ENCODE assay signal across 8 cellular contexts in genomic region chr6:161272600-161273355, GRCh38. TPM values are rescaled to one million over a fixed set of nuclear protein-coding genes. Genes with fewer than 3 reads are reported as not detected.
DNase-seq lines count a peak whose midpoint lies in the region; ATAC-seq, FAIRE-seq and TF ChIP-seq lines count a peak whose summit lies in the region.

No MANE protein-coding gene starts in this region.

- H3K4me1 ChIP-seq in OCI-LY7 (ENCODE audit: insufficient read depth, low read length, poor library complexity, severe bottlenecking) (peaks cover 9% of the 10 kb centered on the region), endothelial cell of umbilical vein (ENCODE audit: control insufficient read depth, extremely low read depth, insufficient read depth, low read length) (peaks cover 16% of the 10 kb centered on the region)

- H3K27me3 ChIP-seq in endothelial cell of umbilical vein (ENCODE audit: control insufficient read depth in 2 of 2, insufficient read depth in 2 of 2, low read length in 2 of 2) (no peaks in the 10 kb centered on the region), neural cell (ENCODE audit: insufficient read depth, low read depth, low read length) (no peaks in the 10 kb centered on the region)

- H3F3A ChIP-seq in neural cell (ENCODE audit: insufficient read depth, low read length, poor library complexity, severe bottlenecking) = no peaks in the 10 kb centered on the region

- H3K4me3 ChIP-seq in OCI-LY7 (ENCODE audit: low read depth, low read length, poor library complexity, severe bottlenecking) = peak overlapping the region; percentile 66
- peak overlapping the region; percentile 34 to 72 (median 71) for H3K4me3 ChIP-seq in endothelial cell of umbilical vein (replicated peaks in 1 of 3; ENCODE audit: insufficient read depth in 1 of 3, low read depth in 1 of 3, low read length in 3 of 3)
- peak overlapping the region; percentile 81 for H3K4me3 ChIP-seq in neural cell (ENCODE audit: low read length)

- FAIRE-seq in endothelial cell of umbilical vein (lab: Jason Lieb, UNC) (peak; percentile 70), D721Med (lab: Jason Lieb, UNC) (no peak)

- no TSS peak for BruUV-seq in OCI-LY7 (replicated peaks; lab: Mats Ljungman, UMichigan)
- TSS peak; percentile 54 for BruUV-seq in endothelial cell of umbilical vein (replicated peaks; lab: Mats Ljungman, UMichigan)

- H3K9me3 ChIP-seq in OCI-LY7 (ENCODE audit: low read length) (no peaks in the 10 kb centered on the region), endothelial cell of umbilical vein (replicated peaks; ENCODE audit: control insufficient read depth, insufficient read depth, low read length) (no peaks in the 10 kb centered on the region), neural cell (ENCODE audit: low read length) (no peaks in the 10 kb centered on the region)

- no peaks in the 10 kb centered on the region for H3K9me1 ChIP-seq in endothelial cell of umbilical vein (replicated peaks; ENCODE audit: control insufficient read depth, extremely low read depth, insufficient read depth, low read length)

- no peaks in the 10 kb centered on the region for H3K36me3 ChIP-seq in OCI-LY7 (ENCODE audit: insufficient read depth, low read length)
- no peaks in the 10 kb centered on the region for H3K36me3 ChIP-seq in endothelial cell of umbilical vein (ENCODE audit: control insufficient read depth in 2 of 2, extremely low read depth in 1 of 2, insufficient read depth in 2 of 2, low read length in 2 of 2)
- no peaks in the 10 kb centered on the region for H3K36me3 ChIP-seq in neural cell (ENCODE audit: insufficient read depth, low read length)

- peak overlapping the region; percentile 97 for H3K9ac ChIP-seq in endothelial cell of umbilical vein (replicated peaks; ENCODE audit: extremely low read depth, insufficient read depth, low read length)
- H3K9ac ChIP-seq in neural cell (ENCODE audit: low read length) = peak overlapping the region; percentile 90

- H3K79me2 ChIP-seq in OCI-LY7 (ENCODE audit: insufficient read depth, low read depth, low read length) (no peaks in the 10 kb centered on the region), endothelial cell of umbilical vein (ENCODE audit: control insufficient read depth, insufficient read depth, low read length) (peaks cover 25% of the 10 kb centered on the region), neural cell (replicated peaks; ENCODE audit: insufficient read depth, low read length) (peaks cover 75% of the 10 kb centered on the region)

- H3K9me2 ChIP-seq in OCI-LY7 (ENCODE audit: insufficient read depth, low read length) = no peaks in the 10 kb centered on the region
- H3K9me2 ChIP-seq in neural cell (ENCODE audit: insufficient read depth, low read length) = no peaks in the 10 kb centered on the region

- no peak for TF ChIP-seq RAD21 in neural cell (conservative IDR thresholded peaks at IDR 0.05)

- TF ChIP-seq EP300 in neural cell (conservative IDR thresholded peaks at IDR 0.05; ENCODE audit: poor library complexity, severe bottlenecking) = peak; percentile 74

- TF ChIP-seq CTCF in OCI-LY7 (conservative IDR thresholded peaks at IDR 0.05; ENCODE audit: low read length) = no peak
- TF ChIP-seq CTCF in endothelial cell of umbilical vein (IDR thresholded peaks at IDR 0.05; ENCODE audit: extremely low read depth in 1 of 2, insufficient read depth in 1 of 2, low read depth in 1 of 2, low read length in 2 of 2) = no peak
- TF ChIP-seq CTCF in neural cell (IDR thresholded peaks at IDR 0.05; ENCODE audit: poor library complexity, severe bottlenecking) = no peak
- no peak for TF ChIP-seq CTCF in D721Med (IDR thresholded peaks at IDR 0.05; ENCODE audit: insufficient read depth, missing control alignments)

- dilution Hi-C loops in endothelial cell of umbilical vein (cut with MboI; ENCODE audit: extremely low pct_ligation_motif_present, low sequenced_read_pairs) = no loop called here

- ATAC-seq in HG03280 (IDR thresholded peaks at IDR 0.05; ENCODE audit: unreplicated experiment) = no peak

- H3K4me2 ChIP-seq in OCI-LY7 (ENCODE audit: low read length) = peak overlapping the region; percentile 66
- H3K4me2 ChIP-seq in endothelial cell of umbilical vein (ENCODE audit: insufficient read depth, low read length) = peak overlapping the region; percentile 98
- H3K4me2 ChIP-seq in neural cell (ENCODE audit: low read length) = peak overlapping the region; percentile 75

- H4K20me1 ChIP-seq in OCI-LY7 (ENCODE audit: insufficient read depth, low read length) (no peaks in the 10 kb centered on the region), endothelial cell of umbilical vein (replicated peaks; ENCODE audit: control insufficient read depth, extremely low read depth, insufficient read depth, low read length) (peaks cover 3% of the 10 kb centered on the region), neural cell (ENCODE audit: insufficient read depth) (no peaks in the 10 kb centered on the region)

- H3K27ac ChIP-seq in OCI-LY7 (ENCODE audit: low read depth, low read length, poor library complexity, severe bottlenecking) = no peak overlapping the region
- peak overlapping the region; percentile 87 for H3K27ac ChIP-seq in endothelial cell of umbilical vein (ENCODE audit: insufficient read depth, low read depth, low read length)
- peak overlapping the region; percentile 84 for H3K27ac ChIP-seq in neural cell (ENCODE audit: low read length)

- no peak for TF ChIP-seq POLR2A in endothelial cell of umbilical vein (IDR thresholded peaks at IDR 0.05; ENCODE audit: low read depth, low read length)

- CTCF ChIA-PET in OCI-LY7 (lab: Charles Lee; ENCODE audit: unreplicated experiment) (no interaction called here), endothelial cell of umbilical vein (lab: Charles Lee) (interaction anchor here (0.6 to 1.5 kb wide), 5 partner anchors 10 to 119 kb away, joined by 3 to 4 read pairs (median 3); no protein-coding TSS in a partner anchor)

- H2AFZ ChIP-seq in OCI-LY7 (ENCODE audit: low read length) = no peak overlapping the region
- H2AFZ ChIP-seq in endothelial cell of umbilical vein (ENCODE audit: low read depth, low read length) = no peak overlapping the region
- H2AFZ ChIP-seq in neural cell (ENCODE audit: low read depth, low read length) = peak overlapping the region; percentile 41

- peak; percentile 28 for DNase-seq in SKM-1 treated with dmso at 0.1 percent for 144 hours (lab: John Stamatoyannopoulos, UW; ENCODE audit: unreplicated experiment)
- DNase-seq in SKM-1 (lab: John Stamatoyannopoulos, UW; ENCODE audit: unreplicated experiment) = no peak
- no peak for DNase-seq in OCI-LY7 (ENCODE audit: low spot score)
- peak; percentile 46 for DNase-seq in endothelial cell of umbilical vein (ENCODE audit: low read depth, low spot score)
- DNase-seq in epidermal melanocyte (ENCODE audit: insufficient read length, low spot score) = no peak
- no peak for DNase-seq in D721Med (ENCODE audit: insufficient read length, low spot score)

- POLR2A ChIA-PET in OCI-LY7 (lab: Charles Lee) (interaction anchor here (0.6 to 0.7 kb wide), 2 partner anchors 177 to 544 kb away, joined by 4 read pairs; no protein-coding TSS in a partner anchor), endothelial cell of umbilical vein (lab: Charles Lee) (interaction anchor here (1.1 kb wide), 1 partner anchor 15 kb away, joined by 3 read pairs; no protein-coding TSS in a partner anchor)

- intact Hi-C loops in OCI-LY7 (cut with micrococcal nuclease; ENCODE audit: unreplicated experiment) = no loop called here
- intact Hi-C loops in endothelial cell of umbilical vein (cut with micrococcal nuclease) = loop anchor here (5.0 to 10.0 kb wide), 2 partner anchors 140 to 338 kb away; no protein-coding TSS in a partner anchor

TF ChIP-seq in endothelial cell of umbilical vein, 7 proteins besides CTCF, POLR2A, EP300 and RAD21 (continues in another document):
- TF ChIP-seq FOS (IDR thresholded peaks at IDR 0.05; ENCODE audit: borderline replicate concordance, insufficient read depth, low read length) = no peak
- no peak for TF ChIP-seq MAX (IDR thresholded peaks at IDR 0.05; ENCODE audit: insufficient read depth, insufficient read length)
- TF ChIP-seq GATA2 (IDR thresholded peaks at IDR 0.05; ENCODE audit: insufficient read depth, insufficient read length, low read depth, low read length) = no peak
- no peak for TF ChIP-seq JUN (IDR thresholded peaks at IDR 0.05; ENCODE audit: borderline replicate concordance, insufficient read depth, insufficient read length, low read depth)
- TF ChIP-seq POLR2AphosphoS5 (IDR thresholded peaks at IDR 0.05; ENCODE audit: insufficient read depth, low read depth, low read length) = no peak
- TF ChIP-seq EZH2 (IDR thresholded peaks at IDR 0.05; ENCODE audit: borderline replicate concordance, low read depth, low read length, severe bottlenecking) = no peak

RNA-seq across cellular contexts. Expression of gene AGPAT4, which starts 1.1 kb away (rescaled TPM):
- total RNA-seq in OCI-LY7 (2014; rRNA removed; shearing (Covaris generic)) = 0.85 and 0.95 TPM in 2 replicates
- total RNA-seq in OCI-LY7 (2022) (0.87 and 1.3 TPM in 2 replicates), endothelial cell of umbilical vein (15.2 and 15.4 TPM in 2 replicates)
- polyA plus RNA-seq in endothelial cell of umbilical vein (8.9 and 10.2 TPM in 2 replicates), neural cell (42.6 and 49.3 TPM in 2 replicates)
- polyA plus RNA-seq in endothelial cell of umbilical vein (2011; cell fraction: cytosol; rRNA removed) = 5.5 and 6.1 TPM in 2 replicates
- 38.9 and 40.0 TPM in 2 replicates for polyA plus RNA-seq in endothelial cell of umbilical vein (2011; cell fraction: nucleus; rRNA removed)
- 6.8 and 7.8 TPM in 2 replicates for polyA plus RNA-seq in endothelial cell of umbilical vein (2012)
- polyA minus RNA-seq in endothelial cell of umbilical vein (38.4 and 43.0 TPM in 2 replicates), neural cell (87.6 and 103 TPM in 2 replicates)
- 3.3 TPM for polyA minus RNA-seq in endothelial cell of umbilical vein (2011; cell fraction: cytosol; rRNA and poly(A)+ RNA removed)
- 42.7 and 54.5 TPM in 2 replicates for polyA minus RNA-seq in endothelial cell of umbilical vein (2011; cell fraction: nucleus; rRNA and poly(A)+ RNA removed)

Comparison
In these comparisons a context has a peak if more than half of its experiments do, and no peak if none do; other contexts are left out.
1. DNase-seq: peak in SKM-1 treated with dmso at 0.1 percent for 144 hours (single experiment) and endothelial cell of umbilical vein (single experiment); none in SKM-1 (single experiment), OCI-LY7 (single experiment), epidermal melanocyte (single experiment) and D721Med (single experiment).
2. Peak in every context shown above with its lines, with median percentiles within 50 percentile points of each other: H3K4me2 ChIP-seq and H3K4me3 ChIP-seq.